Comparison of ENCODE assay signal across 8 cellular contexts in the genomic region with DNA sequence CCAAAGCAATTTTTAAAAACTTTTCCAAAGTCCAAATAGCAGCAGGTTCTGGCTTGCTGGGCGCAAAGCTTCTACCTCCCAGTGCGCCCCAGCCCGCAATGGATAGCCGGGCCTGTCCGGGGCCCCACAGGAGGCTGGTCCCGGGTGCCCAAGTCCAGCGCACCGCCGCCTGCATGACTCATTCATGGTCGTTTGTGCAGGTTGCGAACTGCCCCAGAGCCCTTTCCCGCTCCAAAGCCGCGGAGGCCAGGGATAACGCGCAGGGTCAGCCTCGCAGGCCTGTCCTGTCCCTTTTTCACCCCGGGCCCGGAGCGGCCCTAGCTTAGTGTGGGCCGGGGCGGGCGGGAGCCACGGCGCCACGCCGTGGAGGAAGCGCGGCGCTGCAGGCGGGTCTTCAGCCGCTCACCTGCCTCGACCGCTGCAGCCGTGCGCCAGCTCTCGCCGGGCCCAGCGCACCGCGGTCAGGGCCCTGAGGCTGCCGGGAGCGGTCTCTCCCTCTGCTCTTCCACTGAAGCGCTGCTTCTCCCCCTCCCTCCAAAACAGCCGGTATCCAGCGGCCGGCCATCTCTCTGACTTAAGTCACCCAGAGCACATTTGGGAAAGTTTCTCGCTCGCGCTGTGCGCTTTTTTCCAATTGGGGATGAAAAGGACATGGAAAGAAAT. TPM values are rescaled to one million over a fixed set of nuclear protein-coding genes. Genes with fewer than 3 reads are reported as not detected.
DNase-seq lines count a peak whose midpoint lies in the region; ATAC-seq and TF ChIP-seq lines count a peak whose summit lies in the region.

No MANE protein-coding gene starts in this region.

- intact Hi-C loops in CD4-positive, alpha-beta memory T cell (cut with micrococcal nuclease), result loop anchor here (1.0 to 10.0 kb wide), 12 partner anchors 137 to 811 kb away; no protein-coding TSS in a partner anchor
- intact Hi-C loops in PC-3 (cut with micrococcal nuclease), result loop anchor here (1.0 to 5.0 kb wide), 9 partner anchors 190 to 781 kb away; partner anchors contain the start of gene NRBF2

- peaks cover 36% of the 10 kb centered on the region for H3K4me1 ChIP-seq in CD4-positive, alpha-beta memory T cell (ENCODE audit: insufficient read depth, low read length)
- H3K4me1 ChIP-seq in PC-3 (ENCODE audit: insufficient read depth, low read length), result peaks cover 22% of the 10 kb centered on the region
- peaks cover 22% of the 10 kb centered on the region for H3K4me1 ChIP-seq in neural progenitor cell
- peaks cover 0 to 54% (median 28%) of the 10 kb centered on the region in 4 donors for H3K4me1 ChIP-seq in tibial nerve

- peaks cover 27 to 37% of the 10 kb centered on the region in 2 donors for H3K27me3 Mint-ChIP-seq in CD4-positive, alpha-beta memory T cell
- peaks cover 47% of the 10 kb centered on the region for H3K27me3 Mint-ChIP-seq in neural progenitor cell (ENCODE audit: insufficient read depth, low read depth)

- H3K27ac Mint-ChIP-seq in CD4-positive, alpha-beta memory T cell, result peak overlapping the region in 6 of 7 donors; percentile 53 to 98 (median 96)
- no peak overlapping the region for H3K27ac Mint-ChIP-seq in neural progenitor cell

- H3K79me2 ChIP-seq in PC-3 (ENCODE audit: low read length) (no peaks in the 10 kb centered on the region), neural progenitor cell (ENCODE audit: low read depth) (no peaks in the 10 kb centered on the region)

- H3K4me1 Mint-ChIP-seq in CD4-positive, alpha-beta memory T cell, result peaks cover 18 to 45% (median 30%) of the 10 kb centered on the region in 4 donors
- peaks cover 29% of the 10 kb centered on the region for H3K4me1 Mint-ChIP-seq in neural progenitor cell

- POLR2A ChIA-PET in CD4-positive, alpha-beta memory T cell (lab: Charles Lee; ENCODE audit: partially characterized antibody), result interaction anchor here (0.7 to 6.0 kb wide), 13 partner anchors 13 to 571 kb away, joined by 3 to 109 read pairs (median 12); partner anchors contain the start of genes ADO and NRBF2
- POLR2A ChIA-PET in PC-3 (lab: Charles Lee; ENCODE audit: unreplicated experiment), result interaction anchor here (0.6 to 1.0 kb wide), 3 partner anchors 12 to 207 kb away, joined by 4 to 10 read pairs (median 6); no protein-coding TSS in a partner anchor

- H3K4me2 ChIP-seq in PC-3 (ENCODE audit: low read length) (peak overlapping the region; percentile 83), neural progenitor cell (peak overlapping the region; percentile 88)

- H3K9me3 Mint-ChIP-seq in CD4-positive, alpha-beta memory T cell, result no peaks in the 10 kb centered on the region
- peaks cover 5% of the 10 kb centered on the region for H3K9me3 Mint-ChIP-seq in neural progenitor cell

- no peak for TF ChIP-seq POLR2A in tibial nerve (IDR thresholded peaks at IDR 0.05)

- ATAC-seq in GM19324 (IDR thresholded peaks at IDR 0.05; ENCODE audit: low FRiP score, unreplicated experiment) (peak; percentile 33), HG03378 (IDR thresholded peaks at IDR 0.05; ENCODE audit: unreplicated experiment) (peak; percentile 23), PC-3 (peak; percentile 64)

- H3K36me3 ChIP-seq in CD4-positive, alpha-beta memory T cell (ENCODE audit: insufficient read depth, low read length), result no peaks in the 10 kb centered on the region
- H3K36me3 ChIP-seq in PC-3 (ENCODE audit: low read depth, low read length) (no peaks in the 10 kb centered on the region), neural progenitor cell (no peaks in the 10 kb centered on the region), tibial nerve (peaks cover 0 to 11% (median 0%) of the 10 kb centered on the region in 3 donors)

- peak; percentile 58 to 71 (median 59) for DNase-seq in CD4-positive, alpha-beta memory T cell
- DNase-seq in PC-3, result peak; percentile 100
- peak; percentile 54 for DNase-seq in activated gamma-delta T cell treated with Interleukin-2 at 50 U/mL for 16 hours
- peak; percentile 65 for DNase-seq in foreskin melanocyte
- peak; percentile 94 for DNase-seq in neural progenitor cell (ENCODE audit: low spot score)
- peak; percentile 31 to 43 for DNase-seq in tibial nerve (ENCODE audit: low spot score in 2 of 2)

- H3F3A ChIP-seq in PC-3 (ENCODE audit: low read length, unreplicated experiment) (no peaks in the 10 kb centered on the region), neural progenitor cell (ENCODE audit: low read depth) (peaks cover 15% of the 10 kb centered on the region)

- H3K27me3 ChIP-seq in CD4-positive, alpha-beta memory T cell (ENCODE audit: insufficient read depth, low read length), result peaks cover 25% of the 10 kb centered on the region
- no peaks in the 10 kb centered on the region for H3K27me3 ChIP-seq in PC-3 (ENCODE audit: low read length)
- H3K27me3 ChIP-seq in neural progenitor cell, result peaks cover 93% of the 10 kb centered on the region
- peaks cover 0 to 28% of the 10 kb centered on the region in 2 donors for H3K27me3 ChIP-seq in tibial nerve

- H3K9me2 ChIP-seq in PC-3 (replicated peaks; ENCODE audit: low read length), result no peaks in the 10 kb centered on the region

- CTCF ChIA-PET in CD4-positive, alpha-beta memory T cell (lab: Charles Lee; ENCODE audit: partially characterized antibody), result interaction anchor here (0.6 to 8.3 kb wide), 43 partner anchors 8 to 381 kb away, joined by 3 to 166 read pairs (median 5); partner anchors contain the start of genes ADO and NRBF2
- CTCF ChIA-PET in PC-3 (lab: Charles Lee), result interaction anchor here (0.5 to 2.6 kb wide), 67 partner anchors 10 to 1909 kb away, joined by 3 to 128 read pairs (median 5); partner anchors contain the start of gene RTKN2

- peak in 1 of 2 donors; percentile 40 for TF ChIP-seq EP300 in tibial nerve (IDR thresholded peaks at IDR 0.05)

- no TSS peak for BruUV-seq in PC-3 (replicated peaks; lab: Mats Ljungman, UMichigan)

- H3K4me3 ChIP-seq in CD4-positive, alpha-beta memory T cell (ENCODE audit: low read length in 2 of 2), result peak overlapping the region; percentile 62 to 66
- H3K4me3 ChIP-seq in PC-3 (ENCODE audit: low read length) (peak overlapping the region; percentile 69), neural progenitor cell (peak overlapping the region; percentile 87), tibial nerve (peak overlapping the region; percentile 79 to 96 (median 86))

- H3K9ac ChIP-seq in PC-3 (ENCODE audit: low read length) (peak overlapping the region; percentile 65), neural progenitor cell (no peak overlapping the region)

- peak overlapping the region; percentile 90 to 100 (median 98) for H3K4me3 Mint-ChIP-seq in CD4-positive, alpha-beta memory T cell
- H3K4me3 Mint-ChIP-seq in neural progenitor cell, result peak overlapping the region; percentile 95

- no peaks in the 10 kb centered on the region for H4K20me1 ChIP-seq in PC-3 (ENCODE audit: low read length)
- peaks cover 26% of the 10 kb centered on the region for H4K20me1 ChIP-seq in neural progenitor cell (ENCODE audit: low read depth)

- no peaks in the 10 kb centered on the region for H3K9me3 ChIP-seq in CD4-positive, alpha-beta memory T cell (ENCODE audit: control insufficient read depth in 1 of 2, low read length in 2 of 2)
- H3K9me3 ChIP-seq in PC-3 (ENCODE audit: low read length), result no peaks in the 10 kb centered on the region
- no peaks in the 10 kb centered on the region for H3K9me3 ChIP-seq in neural progenitor cell (ENCODE audit: low read depth)
- no peaks in the 10 kb centered on the region for H3K9me3 ChIP-seq in tibial nerve

- TF ChIP-seq CTCF in PC-3 (conservative IDR thresholded peaks at IDR 0.05; ENCODE audit: low read depth, low read length), result peak; percentile 99
- TF ChIP-seq CTCF in neural progenitor cell (IDR thresholded peaks at IDR 0.05), result peak; percentile 74
- peak; percentile 84 to 93 (median 90) for TF ChIP-seq CTCF in tibial nerve (IDR thresholded peaks at IDR 0.05)

- WGBS in tibial nerve, 2 donors, result 1% methylated on average over 38 to 43 of the region's 51 CpGs

- H3K36me3 Mint-ChIP-seq in CD4-positive, alpha-beta memory T cell, result peaks cover 0 to 10% of the 10 kb centered on the region in 2 donors
- H3K36me3 Mint-ChIP-seq in neural progenitor cell, result peaks cover 6% of the 10 kb centered on the region

- H2AFZ ChIP-seq in PC-3 (ENCODE audit: low read length) (peak overlapping the region; percentile 77), neural progenitor cell (replicated peaks) (no peak overlapping the region)

- peak overlapping the region; percentile 69 for H3K27ac ChIP-seq in CD4-positive, alpha-beta memory T cell (ENCODE audit: low read depth, low read length)
- H3K27ac ChIP-seq in PC-3 (ENCODE audit: low read length) (peak overlapping the region; percentile 37), neural progenitor cell (no peak overlapping the region), tibial nerve (peak overlapping the region; percentile 79 to 94 (median 88))

RNA-seq across cellular contexts. Expression of gene EGR2, which starts 1.7 kb away (rescaled TPM):
- 1 to 10 TPM; 2.0 to 2.2 TPM for total RNA-seq in CD4-positive, alpha-beta memory T cell
- polyA plus RNA-seq in CD4-positive, alpha-beta memory T cell, result under 1 TPM in 1 of 2 donors, not detected in 1; 0.22 TPM
- 2.7 and 2.8 TPM in 2 replicates for total RNA-seq in PC-3 (2014; rRNA removed)
- 5.0 and 6.5 TPM in 2 replicates for total RNA-seq in neural progenitor cell (ENCODE audit: low replicate concordance)
- 10 to 100 TPM; 19.4 to 35.4 (median 27.7) TPM for total RNA-seq in tibial nerve

RNA-seq across cellular contexts. Expression of gene ADO, which starts 13.4 kb away (rescaled TPM):
- total RNA-seq in CD4-positive, alpha-beta memory T cell, result 10 to 100 TPM; 18.6 to 19.1 TPM
- polyA plus RNA-seq in CD4-positive, alpha-beta memory T cell, result 1 to 10 TPM in 1 of 2 donors, under 1 TPM in 1; 1.00 to 4.7 TPM
- 107 and 129 TPM in 2 replicates for total RNA-seq in PC-3 (2014; rRNA removed)
- 28.1 and 36.2 TPM in 2 replicates for total RNA-seq in neural progenitor cell (ENCODE audit: low replicate concordance)
- total RNA-seq in tibial nerve, result 10 to 100 TPM; 36.9 to 73.9 (median 48.1) TPM

Comparison
In these comparisons a context has a peak if more than half of its experiments do, and no peak if none do; other contexts are left out.
1. DNase-seq: peak in every context shown above with its lines; median percentile 100 in PC-3; 94 in neural progenitor cell; 65 in foreskin melanocyte; 59 in CD4-positive, alpha-beta memory T cell; 54 in activated gamma-delta T cell treated with Interleukin-2 at 50 U/mL for 16 hours; 37 in tibial nerve.